1 cellular context compared by ENCODE assay signal in genomic region chr2:48209214-48209885, GRCh38.
TF ChIP-seq lines count a peak whose summit lies in the region.

No MANE protein-coding gene starts in this region.

TF ChIP-seq in GM23338, 12 proteins besides CTCF, POLR2A, EP300 and RAD21 (continued from another document):
- TF ChIP-seq ZNF462 (CRISPR knock-in tag; IDR thresholded peaks at IDR 0.05): no peak
- no peak for TF ChIP-seq NANOG (IDR thresholded peaks at IDR 0.05; ENCODE audit: borderline replicate concordance)
- TF ChIP-seq CREB1 (CRISPR knock-in tag; IDR thresholded peaks at IDR 0.05; ENCODE audit: low read depth): no peak
- TF ChIP-seq EZH2phosphoT487 (IDR thresholded peaks at IDR 0.05; ENCODE audit: unreplicated experiment): no peak
- TF ChIP-seq POLR2AphosphoS5 (IDR thresholded peaks at IDR 0.05; ENCODE audit: low read depth): no peak
- no peak for TF ChIP-seq JUNB (IDR thresholded peaks at IDR 0.05; ENCODE audit: unreplicated experiment)
- TF ChIP-seq ZNF114 (CRISPR knock-in tag; IDR thresholded peaks at IDR 0.05): no peak
